Comparison of ENCODE assay signal across 18 cellular contexts in genomic region chr10:48651293-48651692, GRCh38.
"Had no signal": no experiment of that assay in that cellular context is flagged by ENCODE, and none has a peak within 500 bp of the region (broad histone marks: within the 10 kb centered on the region; RNA-seq: fewer than 3 reads in every experiment).

No MANE protein-coding gene starts in this region.

- H3K4me1 Mint-ChIP-seq: activated CD4-positive, alpha-beta T cell treated with anti-CD3 and anti-CD28 coated beads for 36 hours had no signal

- H3K4me3 Mint-ChIP-seq: activated CD4-positive, alpha-beta memory T cell treated with anti-CD3 and anti-CD28 coated beads, Interleukin-2, amount 10 ng/mL, durations not matched to agents 7 days and 5 days; activated CD4-positive, alpha-beta T cell treated with anti-CD3 and anti-CD28 coated beads for 36 hours; natural killer cell; stimulated activated naive B cell treated with anti-CD40 and anti-IgM and Interleukin-4, amounts not matched to agents 10 μg/mL and 1 μg/mL and 100 μg/mL, for 72 hours had no signal

- H3K27ac Mint-ChIP-seq: activated CD4-positive, alpha-beta memory T cell treated with anti-CD3 and anti-CD28 coated beads, Interleukin-2, amount 10 ng/mL, durations not matched to agents 7 days and 5 days; activated CD4-positive, alpha-beta T cell treated with anti-CD3 and anti-CD28 coated beads for 36 hours; activated T-helper 2 cell treated with anti-CD3 and anti-CD28 coated beads, Interferon-gamma antibody, Interleukin-2, Interleukin-4, amounts not matched to agents 10 μg/mL and 5 μg/mL and 100 μg/mL, durations not matched to agents 14 hours and 24 hours and 36 hours; natural killer cell; stimulated activated naive B cell treated with anti-CD40 and anti-IgM and Interleukin-4, amounts not matched to agents 10 μg/mL and 1 μg/mL and 100 μg/mL, for 72 hours had no signal

- H3K27ac ChIP-seq: body of pancreas, lower lobe of right lung, neutrophil, sigmoid colon, spleen, thyroid gland had no signal

- ATAC-seq: activated CD4-positive, alpha-beta T cell treated with anti-CD3 and anti-CD28 coated beads for 36 hours; body of pancreas; lower lobe of right lung; natural killer cell had no signal

- DNase-seq: activated CD4-positive, alpha-beta memory T cell treated with anti-CD3 and anti-CD28 coated beads, Interleukin-2, amount 10 ng/mL, durations not matched to agents 7 days and 5 days; activated CD4-positive, alpha-beta T cell treated with anti-CD3 and anti-CD28 coated beads for 36 hours; activated naive CD4-positive, alpha-beta T cell treated with Interleukin-2 at 50 U/mL for 16 hours; activated T-cell treated with anti-CD3 and anti-CD28 coated beads, Interleukin-2, amount 50 U/mL, for 1 hour; body of pancreas; caudate nucleus; erythroblast; foreskin melanocyte; hypothalamus; lower lobe of right lung; natural killer cell; sigmoid colon; spleen; stimulated activated CD4-positive, alpha-beta T cell treated with anti-CD3 and anti-CD28 coated beads, Interleukin-4, amount 100 ng/mL, for 4 hours; stimulated activated naive B cell treated with anti-CD40 and anti-IgM and Interleukin-4, amounts not matched to agents 10 μg/mL and 1 μg/mL and 100 μg/mL, for 72 hours; thyroid gland had no signal

- H3K36me3 Mint-ChIP-seq: natural killer cell had no signal

- H3K27me3 ChIP-seq: body of pancreas, sigmoid colon, thyroid gland had no signal

- H3K36me3 ChIP-seq: lower lobe of right lung, neutrophil, sigmoid colon, spleen, thyroid gland had no signal

- H3K9me3 Mint-ChIP-seq: activated CD4-positive, alpha-beta memory T cell treated with anti-CD3 and anti-CD28 coated beads, Interleukin-2, amount 10 ng/mL, durations not matched to agents 7 days and 5 days; activated T-helper 2 cell treated with anti-CD3 and anti-CD28 coated beads, Interferon-gamma antibody, Interleukin-2, Interleukin-4, amounts not matched to agents 10 μg/mL and 5 μg/mL and 100 μg/mL, durations not matched to agents 14 hours and 24 hours and 36 hours; natural killer cell had no signal

- H3K9me3 ChIP-seq: body of pancreas, lower lobe of right lung, neutrophil, sigmoid colon, spleen, thyroid gland had no signal

- H3K4me3 ChIP-seq: body of pancreas, lower lobe of right lung, sigmoid colon, spleen, thyroid gland had no signal
